ENCODE assay signal across 1 cellular context in the genomic region with DNA sequence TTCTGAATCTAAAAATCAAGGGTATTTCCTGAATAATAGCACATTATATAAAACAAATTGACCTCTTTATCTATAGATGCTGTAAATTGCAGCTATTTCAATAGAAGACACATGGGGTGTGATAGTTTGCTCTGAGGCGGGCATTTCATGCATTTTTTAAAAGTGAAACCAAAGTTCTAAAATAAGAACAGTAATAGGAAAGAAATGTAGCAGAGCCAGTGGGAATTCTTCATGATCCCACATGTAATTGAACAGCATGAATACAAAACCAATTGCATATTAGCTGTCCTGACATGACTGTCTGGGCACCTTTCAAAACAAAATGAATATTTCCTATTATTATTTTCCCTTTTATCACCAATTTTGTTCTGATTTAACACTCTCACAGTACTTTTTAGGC.
TF ChIP-seq lines count a peak whose summit lies in the region.

No MANE protein-coding gene starts in this region.

TF ChIP-seq in IMR-90, 13 proteins besides CTCF, POLR2A, EP300 and RAD21 (continued from another document):
- TF ChIP-seq, protein P1, sequence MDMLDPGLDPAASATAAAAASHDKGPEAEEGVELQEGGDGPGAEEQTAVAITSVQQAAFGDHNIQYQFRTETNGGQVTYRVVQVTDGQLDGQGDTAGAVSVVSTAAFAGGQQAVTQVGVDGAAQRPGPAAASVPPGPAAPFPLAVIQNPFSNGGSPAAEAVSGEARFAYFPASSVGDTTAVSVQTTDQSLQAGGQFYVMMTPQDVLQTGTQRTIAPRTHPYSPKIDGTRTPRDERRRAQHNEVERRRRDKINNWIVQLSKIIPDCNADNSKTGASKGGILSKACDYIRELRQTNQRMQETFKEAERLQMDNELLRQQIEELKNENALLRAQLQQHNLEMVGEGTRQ (IDR thresholded peaks at IDR 0.05; ENCODE audit: low read depth, low read length), result no peak
- TF ChIP-seq RCOR1 (IDR thresholded peaks at IDR 0.05; ENCODE audit: insufficient replicate concordance, low read length) (no peak), SMC3 (IDR thresholded peaks at IDR 0.05; ENCODE audit: low read depth, low read length) (no peak), RFX5 (IDR thresholded peaks at IDR 0.05; ENCODE audit: low read depth, low read length) (no peak), BHLHE40 (IDR thresholded peaks at IDR 0.05; ENCODE audit: low read depth, low read length) (no peak), CHD1 (IDR thresholded peaks at IDR 0.05; ENCODE audit: low read depth, low read length) (no peak), MAZ (IDR thresholded peaks at IDR 0.05; ENCODE audit: borderline replicate concordance, low read depth, low read length) (no peak), FOS (IDR thresholded peaks at IDR 0.05; ENCODE audit: low read depth, low read length) (no peak), CEBPB (IDR thresholded peaks at IDR 0.05; ENCODE audit: low read depth, low read length) (no peak), NFE2L2 (IDR thresholded peaks at IDR 0.05; ENCODE audit: low read depth, low read length) (no peak), MAFK (IDR thresholded peaks at IDR 0.05; ENCODE audit: low read depth, low read length) (no peak)
- TF ChIP-seq, protein P2, sequence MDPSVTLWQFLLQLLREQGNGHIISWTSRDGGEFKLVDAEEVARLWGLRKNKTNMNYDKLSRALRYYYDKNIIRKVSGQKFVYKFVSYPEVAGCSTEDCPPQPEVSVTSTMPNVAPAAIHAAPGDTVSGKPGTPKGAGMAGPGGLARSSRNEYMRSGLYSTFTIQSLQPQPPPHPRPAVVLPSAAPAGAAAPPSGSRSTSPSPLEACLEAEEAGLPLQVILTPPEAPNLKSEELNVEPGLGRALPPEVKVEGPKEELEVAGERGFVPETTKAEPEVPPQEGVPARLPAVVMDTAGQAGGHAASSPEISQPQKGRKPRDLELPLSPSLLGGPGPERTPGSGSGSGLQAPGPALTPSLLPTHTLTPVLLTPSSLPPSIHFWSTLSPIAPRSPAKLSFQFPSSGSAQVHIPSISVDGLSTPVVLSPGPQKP (IDR thresholded peaks at IDR 0.05; ENCODE audit: borderline replicate concordance, low read depth, low read length), result no peak
